Comparison of ENCODE assay signal across 12 cellular contexts in the genomic region with DNA sequence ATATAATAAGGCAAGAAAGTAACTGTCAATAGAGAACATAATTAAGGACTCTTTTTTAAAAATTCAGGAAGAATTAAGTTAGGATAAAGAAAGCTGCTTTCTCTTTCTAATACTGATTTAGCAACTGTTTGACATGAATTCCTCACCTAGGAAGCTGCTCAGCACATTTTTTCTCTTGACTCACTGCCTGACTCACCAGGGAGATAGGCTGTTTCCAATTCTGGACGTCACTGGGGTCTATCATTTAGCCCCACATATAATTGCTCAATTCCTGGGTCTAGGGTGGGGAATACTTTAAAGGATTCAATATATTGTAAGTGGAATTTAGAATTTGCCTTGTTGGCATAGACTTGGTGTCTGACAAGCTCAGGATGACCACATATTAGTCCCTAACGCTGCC. TPM values are rescaled to one million over a fixed set of nuclear protein-coding genes. Genes with fewer than 3 reads are reported as not detected.
DNase-seq lines count a peak whose midpoint lies in the region; ATAC-seq and TF ChIP-seq lines count a peak whose summit lies in the region.
"Had no signal": no experiment of that assay in that cellular context is flagged by ENCODE, and none has a peak within 500 bp of the region (broad histone marks: within the 10 kb centered on the region; RNA-seq: fewer than 3 reads in every experiment).

No MANE protein-coding gene starts in this region.

- BruUV-seq in Caco-2 (replicated peaks; lab: Mats Ljungman, UMichigan), result no TSS peak

- peaks cover 8% of the 10 kb centered on the region for H3K36me3 Mint-ChIP-seq in Caco-2 (ENCODE audit: insufficient read depth, unreplicated experiment)

- H3K4me1 ChIP-seq in skeletal muscle satellite cell (ENCODE audit: control insufficient read depth, insufficient read depth, low read length), result peaks cover 66% of the 10 kb centered on the region
- no peaks in the 10 kb centered on the region; the same call in 1 of the 2 replicates for H3K4me1 ChIP-seq in Caco-2
- H3K4me1 ChIP-seq: body of pancreas had no signal

- intact Hi-C loops in Caco-2 (cut with micrococcal nuclease; ENCODE audit: unreplicated experiment), result loop anchor here (2.0 kb wide), 1 partner anchor 30 kb away; no protein-coding TSS in a partner anchor

- CTCF ChIA-PET in Caco-2 (lab: Charles Lee), result no interaction called here

- H3K9ac ChIP-seq in skeletal muscle satellite cell (ENCODE audit: low read depth, low read length), result peak overlapping the region; percentile 79

- peak; percentile 85 for ATAC-seq in SK-N-SH treated with all-trans-retinoic acid at 6 μM for 48 hours
- ATAC-seq: body of pancreas had no signal

- no peaks in the 10 kb centered on the region for H3K27me3 ChIP-seq in skeletal muscle satellite cell (ENCODE audit: control insufficient read depth, insufficient read depth, low read length)
- no peaks in the 10 kb centered on the region for H3K27me3 ChIP-seq in Caco-2 (replicated peaks; ENCODE audit: control insufficient read depth, insufficient read depth, low read length)
- H3K27me3 ChIP-seq: body of pancreas, heart right ventricle had no signal

- no peaks in the 10 kb centered on the region for H3K27me3 Mint-ChIP-seq in Caco-2 (ENCODE audit: insufficient read depth, unreplicated experiment)

- peak overlapping the region; percentile 61 for H3K4me2 ChIP-seq in skeletal muscle satellite cell (ENCODE audit: low read length)

- peak overlapping the region; percentile 18 for H3K4me3 ChIP-seq in skeletal muscle satellite cell (ENCODE audit: low read length)
- no peak overlapping the region for H3K4me3 ChIP-seq in Caco-2 (ENCODE audit: low read depth, low read length)
- H3K4me3 ChIP-seq: body of pancreas, heart right ventricle had no signal

- H3K9me3 Mint-ChIP-seq in Caco-2 (ENCODE audit: unreplicated experiment), result no peaks in the 10 kb centered on the region

- DNase-seq in H4 (ENCODE audit: low spot score) (peak; percentile 21), glomerular visceral epithelial cell (ENCODE audit: extremely low spot score) (peak; percentile 36), Caco-2 (no peak), SW480 (ENCODE audit: low spot score) (no peak)
- no peak for DNase-seq in activated naive CD4-positive, alpha-beta T cell treated with Interleukin-2 at 50 U/mL for 16 hours
- no peak for DNase-seq in NK-92 treated with Interleukin-12 subunit alpha and Interleukin-12 subunit beta, amount 100 ng/mL, for 24 hours (lab: John Stamatoyannopoulos, UW)
- DNase-seq: DND-41, heart right ventricle had no signal

- TF ChIP-seq CTCF in Caco-2 (IDR thresholded peaks at IDR 0.05; ENCODE audit: insufficient read depth in 1 of 2, low read depth in 1 of 2, low read length in 1 of 2, severe bottlenecking in 1 of 2, unreplicated experiment in 1 of 2), result no peak

- H3K36me3 ChIP-seq in skeletal muscle satellite cell (ENCODE audit: insufficient read depth, low read length) (no peaks in the 10 kb centered on the region), Caco-2 (ENCODE audit: control insufficient read depth, insufficient read depth, low read length) (no peaks in the 10 kb centered on the region)
- H3K36me3 ChIP-seq: heart right ventricle had no signal

- POLR2A ChIA-PET in Caco-2 (lab: Charles Lee), result no interaction called here

- H3K27ac Mint-ChIP-seq in Caco-2 (ENCODE audit: unreplicated experiment), result no peak overlapping the region

- peaks cover 8% of the 10 kb centered on the region for H3K4me1 Mint-ChIP-seq in Caco-2 (ENCODE audit: low read depth, unreplicated experiment)
- H3K4me1 Mint-ChIP-seq: neural crest cell had no signal

- no peak overlapping the region for H3K4me3 Mint-ChIP-seq in Caco-2 (ENCODE audit: unreplicated experiment)
- H3K4me3 Mint-ChIP-seq: neural crest cell had no signal

- H3K9me3 ChIP-seq in skeletal muscle satellite cell (replicated peaks; ENCODE audit: low read length) (no peaks in the 10 kb centered on the region), Caco-2 (no peaks in the 10 kb centered on the region)
- H3K9me3 ChIP-seq: body of pancreas, heart right ventricle had no signal

TF ChIP-seq in SK-N-SH treated with all-trans-retinoic acid at 6 μM for 48 hours, 23 proteins besides CTCF, POLR2A, EP300 and RAD21:
- no peak for TF ChIP-seq TOX (CRISPR knock-in tag; IDR thresholded peaks at IDR 0.05; ENCODE audit: borderline replicate concordance)
- TF ChIP-seq, protein P1, sequence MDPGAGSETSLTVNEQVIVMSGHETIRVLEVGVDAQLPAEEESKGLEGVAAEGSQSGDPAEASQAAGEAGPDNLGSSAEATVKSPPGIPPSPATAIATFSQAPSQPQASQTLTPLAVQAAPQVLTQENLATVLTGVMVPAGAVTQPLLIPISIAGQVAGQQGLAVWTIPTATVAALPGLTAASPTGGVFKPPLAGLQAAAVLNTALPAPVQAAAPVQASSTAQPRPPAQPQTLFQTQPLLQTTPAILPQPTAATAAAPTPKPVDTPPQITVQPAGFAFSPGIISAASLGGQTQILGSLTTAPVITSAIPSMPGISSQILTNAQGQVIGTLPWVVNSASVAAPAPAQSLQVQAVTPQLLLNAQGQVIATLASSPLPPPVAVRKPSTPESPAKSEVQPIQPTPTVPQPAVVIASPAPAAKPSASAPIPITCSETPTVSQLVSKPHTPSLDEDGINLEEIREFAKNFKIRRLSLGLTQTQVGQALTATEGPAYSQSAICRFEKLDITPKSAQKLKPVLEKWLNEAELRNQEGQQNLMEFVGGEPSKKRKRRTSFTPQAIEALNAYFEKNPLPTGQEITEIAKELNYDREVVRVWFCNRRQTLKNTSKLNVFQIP (CRISPR knock-in tag; IDR thresholded peaks at IDR 0.05; ENCODE audit: borderline replicate concordance, low read depth), result 0 out of 2 replicates have a peak, but pooled peaks have one; percentile 43

RNA-seq across cellular contexts. Expression of gene UGP2, which starts 50.8 kb away (rescaled TPM):
- total RNA-seq in H4 (2014; rRNA removed; shearing (Covaris generic)), result 69.6 and 79.8 TPM in 2 replicates
- total RNA-seq in skeletal muscle satellite cell (2012; rRNA removed), result 244 and 437 TPM in 2 replicates
- 288 and 307 TPM in 2 replicates for total RNA-seq in Caco-2 (2022)

Comparison
In these comparisons a context has a peak if more than half of its experiments do, and no peak if none do; other contexts are left out.
1. DNase-seq: peak in H4 (single experiment) and glomerular visceral epithelial cell (single experiment); none in Caco-2 (0 of 2), activated naive CD4-positive, alpha-beta T cell treated with Interleukin-2 at 50 U/mL for 16 hours (single experiment), SW480 (single experiment) and NK-92 treated with Interleukin-12 subunit alpha and Interleukin-12 subunit beta, amount 100 ng/mL, for 24 hours (single experiment).